Comparison of ENCODE assay signal across 10 cellular contexts in the genomic region with DNA sequence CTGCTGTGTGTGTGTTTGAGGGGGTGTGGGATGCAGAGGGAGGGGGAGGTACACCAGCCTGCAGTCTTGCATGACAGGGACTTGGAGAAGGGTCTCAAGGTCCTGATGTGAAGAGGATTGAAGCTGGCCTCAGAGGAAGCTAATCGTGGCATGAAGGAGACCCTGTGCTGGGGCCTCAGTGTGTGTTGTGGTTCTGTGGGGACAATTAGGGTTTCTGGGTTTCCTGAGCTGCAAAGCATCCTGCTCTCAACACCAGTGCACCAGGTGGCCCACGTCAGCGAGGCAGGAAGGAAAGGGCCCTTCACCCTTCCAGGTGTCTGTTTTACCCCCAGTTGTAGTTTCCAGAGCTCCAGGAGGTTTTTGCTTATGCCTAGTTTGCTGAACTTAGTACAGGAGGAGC. TPM values are rescaled to one million over a fixed set of nuclear protein-coding genes. Genes with fewer than 3 reads are reported as not detected.
DNase-seq lines count a peak whose midpoint lies in the region; ATAC-seq, FAIRE-seq and TF ChIP-seq lines count a peak whose summit lies in the region.
"Had no signal": no experiment of that assay in that cellular context is flagged by ENCODE, and none has a peak within 500 bp of the region (broad histone marks: within the 10 kb centered on the region; RNA-seq: fewer than 3 reads in every experiment).

No MANE protein-coding gene starts in this region.

- peak overlapping the region; percentile 22 to 88 (median 54) for H3K4me3 Mint-ChIP-seq in IgD-negative memory B cell
- H3K4me3 Mint-ChIP-seq in activated T-helper 1 cell treated with anti-CD3 and anti-CD28 coated beads, Interleukin-12 subunit alpha, Interleukin-12 subunit beta, Interleukin-2, Interleukin-4 antibody, amounts not matched to agents 30 ng/mL and 10 ng/mL and 1 ng/mL, durations not matched to agents 14 hours and 24 hours and 36 hours, result peak overlapping the region; percentile 41
- H3K4me3 Mint-ChIP-seq: activated naive CD4-positive, alpha-beta T cell treated with anti-CD3 and anti-CD28 coated beads, Interleukin-2, amount 50 U/mL, for 24 hours had no signal

- peaks cover 0 to 3% (median 2%) of the 10 kb centered on the region in 3 donors for H3K9me3 Mint-ChIP-seq in IgD-negative memory B cell
- peaks cover 19% of the 10 kb centered on the region for H3K9me3 Mint-ChIP-seq in activated T-helper 1 cell treated with anti-CD3 and anti-CD28 coated beads, Interleukin-12 subunit alpha, Interleukin-12 subunit beta, Interleukin-2, Interleukin-4 antibody, amounts not matched to agents 30 ng/mL and 10 ng/mL and 1 ng/mL, durations not matched to agents 14 hours and 24 hours and 36 hours

- H3K4me1 ChIP-seq in kidney (ENCODE audit: control insufficient read depth in 1 of 2, insufficient read depth in 1 of 2, low read depth in 1 of 2, low read length in 2 of 2), result peaks cover 0 to 2% of the 10 kb centered on the region in 2 donors

- peak overlapping the region; percentile 73 to 98 (median 89) for H3K27ac Mint-ChIP-seq in IgD-negative memory B cell
- H3K27ac Mint-ChIP-seq in activated T-helper 1 cell treated with anti-CD3 and anti-CD28 coated beads, Interleukin-12 subunit alpha, Interleukin-12 subunit beta, Interleukin-2, Interleukin-4 antibody, amounts not matched to agents 30 ng/mL and 10 ng/mL and 1 ng/mL, durations not matched to agents 14 hours and 24 hours and 36 hours, result peak overlapping the region; percentile 36

- intact Hi-C loops in activated T-helper 1 cell treated with anti-CD3 and anti-CD28 coated beads, Interleukin-12 subunit alpha, Interleukin-12 subunit beta, Interleukin-2, Interleukin-4 antibody, amounts not matched to agents 30 ng/mL and 10 ng/mL and 1 ng/mL, durations not matched to agents 14 hours and 24 hours and 36 hours (cut with micrococcal nuclease), result no loop called here
- intact Hi-C loops in kidney (cut with DNase I), result no loop called here

- peaks cover 69 to 88% (median 70%) of the 10 kb centered on the region in 3 donors for H3K4me1 Mint-ChIP-seq in IgD-negative memory B cell
- H3K4me1 Mint-ChIP-seq in activated T-helper 1 cell treated with anti-CD3 and anti-CD28 coated beads, Interleukin-12 subunit alpha, Interleukin-12 subunit beta, Interleukin-2, Interleukin-4 antibody, amounts not matched to agents 30 ng/mL and 10 ng/mL and 1 ng/mL, durations not matched to agents 14 hours and 24 hours and 36 hours (ENCODE audit: low read depth), result peaks cover 97% of the 10 kb centered on the region

- H3K36me3 ChIP-seq in kidney (ENCODE audit: control insufficient read depth in 1 of 2, insufficient read depth in 2 of 2, low read length in 2 of 2), result no peaks in the 10 kb centered on the region

- DNase-seq in activated T-helper 1 cell treated with anti-CD3 and anti-CD28 coated beads, Interleukin-12 subunit alpha, Interleukin-12 subunit beta, Interleukin-2, Interleukin-4 antibody, amounts not matched to agents 30 ng/mL and 10 ng/mL and 1 ng/mL, durations not matched to agents 14 hours and 24 hours and 36 hours (ENCODE audit: low spot score), result peak; percentile 75
- DNase-seq in stimulated activated CD4-positive, alpha-beta T cell treated with anti-CD3 and anti-CD28 coated beads, TNF-alpha, amount 100 ng/mL, for 1 hour (ENCODE audit: low read depth in 3 of 3, low spot score in 1 of 3), result peak in 2 of 3 donors; percentile 24 to 45
- DNase-seq in Kasumi-1 (lab: John Stamatoyannopoulos, UW), result no peak
- no peak for DNase-seq in kidney
- DNase-seq in NCI-H1048 (lab: John Stamatoyannopoulos, UW), result no peak

- H3K9me3 ChIP-seq in kidney (ENCODE audit: control insufficient read depth in 1 of 2, low read length in 2 of 2), result no peaks in the 10 kb centered on the region

- ATAC-seq in GM19395 (IDR thresholded peaks at IDR 0.05; ENCODE audit: unreplicated experiment) (peak; percentile 35), HG02973 (IDR thresholded peaks at IDR 0.05; ENCODE audit: unreplicated experiment) (no peak)

- no peak overlapping the region for H3K4me3 ChIP-seq in kidney (ENCODE audit: low read length in 2 of 2)

- no peak for TF ChIP-seq CTCF in kidney (IDR thresholded peaks at IDR 0.05; ENCODE audit: borderline replicate concordance, extremely low read depth, insufficient read depth)

- no peak overlapping the region for H3K27ac ChIP-seq in kidney (ENCODE audit: low read depth in 2 of 2, low read length in 2 of 2)

- no peak for FAIRE-seq in kidney (lab: Jason Lieb, UNC)
- FAIRE-seq: G401.6 had no signal

- H3K9ac ChIP-seq in kidney (ENCODE audit: low read length in 2 of 2), result no peak overlapping the region

- H3K27me3 Mint-ChIP-seq in IgD-negative memory B cell, result no peaks in the 10 kb centered on the region
- peaks cover 3% of the 10 kb centered on the region for H3K27me3 Mint-ChIP-seq in activated T-helper 1 cell treated with anti-CD3 and anti-CD28 coated beads, Interleukin-12 subunit alpha, Interleukin-12 subunit beta, Interleukin-2, Interleukin-4 antibody, amounts not matched to agents 30 ng/mL and 10 ng/mL and 1 ng/mL, durations not matched to agents 14 hours and 24 hours and 36 hours (ENCODE audit: insufficient read depth)
- H3K27me3 Mint-ChIP-seq: activated naive CD4-positive, alpha-beta T cell treated with anti-CD3 and anti-CD28 coated beads, Interleukin-2, amount 50 U/mL, for 24 hours had no signal

- no peaks in the 10 kb centered on the region for H3K36me3 Mint-ChIP-seq in IgD-negative memory B cell
- peaks cover 18% of the 10 kb centered on the region for H3K36me3 Mint-ChIP-seq in activated T-helper 1 cell treated with anti-CD3 and anti-CD28 coated beads, Interleukin-12 subunit alpha, Interleukin-12 subunit beta, Interleukin-2, Interleukin-4 antibody, amounts not matched to agents 30 ng/mL and 10 ng/mL and 1 ng/mL, durations not matched to agents 14 hours and 24 hours and 36 hours (ENCODE audit: low read depth)

RNA-seq across cellular contexts. Expression of gene TENT5C, which starts 52.8 kb away (rescaled TPM):
- polyA plus RNA-seq in IgD-negative memory B cell (33.4 TPM), kidney (ENCODE audit: insufficient read depth, low read depth, low replicate concordance) (6.1 TPM)
- total RNA-seq in activated T-helper 1 cell treated with anti-CD3 and anti-CD28 coated beads, Interleukin-12 subunit alpha, Interleukin-12 subunit beta, Interleukin-2, Interleukin-4 antibody, amounts not matched to agents 30 ng/mL and 10 ng/mL and 1 ng/mL, durations not matched to agents 14 hours and 24 hours and 36 hours, result 4.9 and 5.2 TPM in 2 replicates
- 22.2 TPM for total RNA-seq in kidney

Comparison
In these comparisons a context has a peak if more than half of its experiments do, and no peak if none do; other contexts are left out.
1. DNase-seq: peak in activated T-helper 1 cell treated with anti-CD3 and anti-CD28 coated beads, Interleukin-12 subunit alpha, Interleukin-12 subunit beta, Interleukin-2, Interleukin-4 antibody, amounts not matched to agents 30 ng/mL and 10 ng/mL and 1 ng/mL, durations not matched to agents 14 hours and 24 hours and 36 hours (single experiment) and stimulated activated CD4-positive, alpha-beta T cell treated with anti-CD3 and anti-CD28 coated beads, TNF-alpha, amount 100 ng/mL, for 1 hour (2 of 3); none in Kasumi-1 (0 of 2), kidney (single experiment) and NCI-H1048 (single experiment).